Comparison of ENCODE assay signal across 1 cellular context in the genomic region with DNA sequence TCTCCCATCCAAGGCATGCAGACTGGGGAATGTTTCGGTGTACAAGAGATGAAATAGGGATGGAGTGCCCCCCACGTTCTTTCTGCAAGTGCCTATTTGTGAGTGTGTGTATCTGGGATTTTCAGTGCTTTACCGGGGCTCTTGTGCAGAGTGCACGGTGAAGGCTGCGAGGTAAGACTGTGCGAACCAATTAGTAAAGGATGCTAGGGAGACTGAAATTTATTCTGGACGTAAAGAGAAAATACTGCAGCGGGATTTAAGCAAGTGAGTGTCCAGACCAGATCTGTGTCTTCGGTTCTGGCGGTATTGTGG.
TF ChIP-seq lines count a peak whose summit lies in the region.

No MANE protein-coding gene starts in this region.

TF ChIP-seq in WTC11, 78 proteins besides CTCF, POLR2A, EP300 and RAD21 (continued from another document):
- TF ChIP-seq, protein P1, sequence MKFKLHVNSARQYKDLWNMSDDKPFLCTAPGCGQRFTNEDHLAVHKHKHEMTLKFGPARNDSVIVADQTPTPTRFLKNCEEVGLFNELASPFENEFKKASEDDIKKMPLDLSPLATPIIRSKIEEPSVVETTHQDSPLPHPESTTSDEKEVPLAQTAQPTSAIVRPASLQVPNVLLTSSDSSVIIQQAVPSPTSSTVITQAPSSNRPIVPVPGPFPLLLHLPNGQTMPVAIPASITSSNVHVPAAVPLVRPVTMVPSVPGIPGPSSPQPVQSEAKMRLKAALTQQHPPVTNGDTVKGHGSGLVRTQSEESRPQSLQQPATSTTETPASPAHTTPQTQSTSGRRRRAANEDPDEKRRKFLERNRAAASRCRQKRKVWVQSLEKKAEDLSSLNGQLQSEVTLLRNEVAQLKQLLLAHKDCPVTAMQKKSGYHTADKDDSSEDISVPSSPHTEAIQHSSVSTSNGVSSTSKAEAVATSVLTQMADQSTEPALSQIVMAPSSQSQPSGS (CRISPR knock-in tag; IDR thresholded peaks at IDR 0.05; ENCODE audit: borderline replicate concordance, low read depth), result no peak
- TF ChIP-seq, protein P2, sequence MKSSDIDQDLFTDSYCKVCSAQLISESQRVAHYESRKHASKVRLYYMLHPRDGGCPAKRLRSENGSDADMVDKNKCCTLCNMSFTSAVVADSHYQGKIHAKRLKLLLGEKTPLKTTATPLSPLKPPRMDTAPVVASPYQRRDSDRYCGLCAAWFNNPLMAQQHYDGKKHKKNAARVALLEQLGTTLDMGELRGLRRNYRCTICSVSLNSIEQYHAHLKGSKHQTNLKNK (CRISPR knock-in tag; IDR thresholded peaks at IDR 0.05), result no peak
